Comparison of ENCODE assay signal across 20 cellular contexts in the genomic region with DNA sequence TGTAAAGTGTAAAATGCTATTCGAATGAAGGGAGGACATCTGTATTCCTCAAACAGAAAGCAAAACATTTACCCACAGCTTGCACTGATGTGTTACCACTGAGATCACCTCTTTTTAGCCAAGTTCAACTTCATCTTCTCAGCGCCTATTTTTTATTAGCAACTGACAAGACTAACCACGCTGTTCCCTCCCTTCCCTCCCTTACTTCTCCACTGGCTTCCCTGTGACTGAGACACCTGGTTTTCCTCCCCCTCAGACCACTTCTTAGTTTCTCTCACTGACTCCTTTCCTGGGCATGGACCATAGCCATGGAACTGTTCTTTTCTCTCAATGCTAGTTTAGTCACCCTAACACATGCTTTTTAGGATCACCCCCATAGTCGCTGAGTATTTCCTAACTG.
"Had no signal": no experiment of that assay in that cellular context is flagged by ENCODE, and none has a peak within 500 bp of the region (broad histone marks: within the 10 kb centered on the region; RNA-seq: fewer than 3 reads in every experiment).

No MANE protein-coding gene starts in this region.

- DNase-seq: activated CD4-positive, alpha-beta T cell treated with anti-CD3 and anti-CD28 coated beads for 1 hour; activated CD8-positive, alpha-beta memory T cell treated with anti-CD3 and anti-CD28 coated beads, Interleukin-2, amount 50 U/mL, for 48 hours; activated effector memory CD4-positive, alpha-beta T cell treated with Interleukin-2 at 50 U/mL for 16 hours; activated naive CD4-positive, alpha-beta T cell treated with anti-CD3 and anti-CD28 coated beads for 36 hours; activated T-cell treated with anti-CD3 and anti-CD28 coated beads, Interleukin-2, amount 50 U/mL, for 72 hours; amygdala; cerebellar nuclear complex; endodermal cell; esophagus squamous epithelium; head of caudate nucleus; hypothalamus; mesendoderm; naive thymus-derived CD8-positive, alpha-beta T cell; retina; spleen; stimulated activated CD4-positive, alpha-beta T cell treated with anti-CD3 and anti-CD28 coated beads, Interleukin-4, amount 100 ng/mL, for 24 hours; stimulated activated naive CD8-positive, alpha-beta T cell treated with anti-CD3 and anti-CD28 coated beads, Interleukin-15, Interleukin-2, amounts not matched to agents 100 U/mL and 50 U/mL, for 24 hours; upper lobe of left lung had no signal

- FAIRE-seq: islet of Langerhans had no signal

- ATAC-seq: activated T-cell treated with anti-CD3 and anti-CD28 coated beads, Interleukin-2, amount 50 U/mL, for 72 hours; gastroesophageal sphincter; naive thymus-derived CD8-positive, alpha-beta T cell; stimulated activated naive CD8-positive, alpha-beta T cell treated with anti-CD3 and anti-CD28 coated beads, Interleukin-15, Interleukin-2, amounts not matched to agents 100 U/mL and 50 U/mL, for 24 hours had no signal
